8 cellular contexts compared by ENCODE assay signal in the genomic region with DNA sequence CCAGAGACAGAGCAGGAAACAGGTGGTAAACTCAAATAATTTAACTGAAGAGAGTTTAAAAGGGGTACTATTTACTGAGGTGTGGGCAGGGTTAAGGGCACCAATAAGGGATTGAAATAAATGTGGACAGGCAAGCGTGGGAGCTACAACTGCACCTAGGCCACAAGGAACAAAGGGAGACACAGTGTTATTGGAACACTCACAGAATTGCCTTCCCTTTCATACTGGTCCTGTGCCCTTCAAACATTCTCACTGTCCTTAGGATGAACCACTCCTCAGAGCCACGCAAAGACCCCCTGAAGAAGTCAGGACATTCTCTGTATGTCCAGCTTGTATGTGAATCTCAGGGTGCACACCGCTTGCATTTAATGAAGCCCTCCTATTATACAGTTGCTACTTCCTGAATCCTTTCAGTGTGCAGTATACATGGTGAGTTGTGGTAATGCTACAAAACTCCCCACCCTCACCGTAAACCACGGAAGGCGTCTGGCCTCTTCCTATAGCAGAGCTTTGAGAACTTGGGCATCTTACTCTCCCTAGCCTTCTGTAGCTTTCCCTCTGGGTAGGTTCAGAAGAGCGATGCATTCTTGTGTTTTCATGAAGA. TPM values are rescaled to one million over a fixed set of nuclear protein-coding genes. Genes with fewer than 3 reads are reported as not detected.
DNase-seq lines count a peak whose midpoint lies in the region; ATAC-seq lines count a peak whose summit lies in the region.

No MANE protein-coding gene starts in this region.

- intact Hi-C loops in posterior vena cava (cut with DNase I) = no loop called here

- H3K27ac Mint-ChIP-seq in natural killer cell treated with Interleukin-12 subunit alpha and Interleukin-12 subunit beta and Interleukin-15 and Interleukin-18, amount 100 ng/mL, for 72 hours = peak overlapping the region; percentile 97 to 100

- peaks cover 52 to 54% of the 10 kb centered on the region in 2 donors for H3K4me1 Mint-ChIP-seq in natural killer cell treated with Interleukin-12 subunit alpha and Interleukin-12 subunit beta and Interleukin-15 and Interleukin-18, amount 100 ng/mL, for 72 hours (ENCODE audit: low read depth in 2 of 2)

- ATAC-seq in HG03558 (IDR thresholded peaks at IDR 0.05; ENCODE audit: extremely low read depth, unreplicated experiment) = peak; percentile 95
- peak; percentile 90 to 94 for ATAC-seq in natural killer cell treated with Interleukin-12 subunit alpha and Interleukin-12 subunit beta and Interleukin-15 and Interleukin-18, amount 100 ng/mL, for 72 hours

- DNase-seq in activated gamma-delta T cell treated with Interleukin-2 at 50 U/mL for 16 hours (peak; percentile 65), activated gamma-delta T cell (lab: John Stamatoyannopoulos, UW) (no peak), posterior vena cava (ENCODE audit: low spot score) (no peak), NCI-H1105 treated with DMSO at 0.1 percent for 48 hours (lab: John Stamatoyannopoulos, UW) (no peak), COR-L47 (lab: John Stamatoyannopoulos, UW) (no peak)
- DNase-seq in activated CD8-positive, alpha-beta memory T cell treated with anti-CD3 and anti-CD28 coated beads, Interleukin-2, amount 50 U/mL, for 24 hours (ENCODE audit: extremely low read depth) = peak; percentile 39
- DNase-seq in natural killer cell treated with Interleukin-12 subunit alpha and Interleukin-12 subunit beta and Interleukin-15 and Interleukin-18, amount 100 ng/mL, for 72 hours (ENCODE audit: low spot score) = peak; percentile 88

- H3K4me3 Mint-ChIP-seq in natural killer cell treated with Interleukin-12 subunit alpha and Interleukin-12 subunit beta and Interleukin-15 and Interleukin-18, amount 100 ng/mL, for 72 hours = peak overlapping the region; percentile 93

- H3K27me3 Mint-ChIP-seq in natural killer cell treated with Interleukin-12 subunit alpha and Interleukin-12 subunit beta and Interleukin-15 and Interleukin-18, amount 100 ng/mL, for 72 hours = no peaks in the 10 kb centered on the region

- H3K9me3 Mint-ChIP-seq in natural killer cell treated with Interleukin-12 subunit alpha and Interleukin-12 subunit beta and Interleukin-15 and Interleukin-18, amount 100 ng/mL, for 72 hours = peaks cover under 1% of the 10 kb centered on the region

- H3K36me3 Mint-ChIP-seq in natural killer cell treated with Interleukin-12 subunit alpha and Interleukin-12 subunit beta and Interleukin-15 and Interleukin-18, amount 100 ng/mL, for 72 hours = no peaks in the 10 kb centered on the region

RNA-seq across cellular contexts. Expression of a gene that starts 9.6 kb away (rescaled TPM):
- 10 to 100 TPM; 39.6 to 53.1 TPM for total RNA-seq in natural killer cell treated with Interleukin-12 subunit alpha and Interleukin-12 subunit beta and Interleukin-15 and Interleukin-18, amount 100 ng/mL, for 72 hours
- total RNA-seq in posterior vena cava = 10 to 100 TPM; 38.4 to 45.3 TPM

RNA-seq across cellular contexts. Expression of a gene that starts 33.8 kb away (rescaled TPM):
- 100 to 1,000 TPM in 1 of 2 donors, 10 to 100 TPM in 1; 90.2 to 130 TPM for total RNA-seq in natural killer cell treated with Interleukin-12 subunit alpha and Interleukin-12 subunit beta and Interleukin-15 and Interleukin-18, amount 100 ng/mL, for 72 hours
- total RNA-seq in posterior vena cava = 10 to 100 TPM; 38.3 to 40.0 TPM

Comparison
In these comparisons a context has a peak if more than half of its experiments do, and no peak if none do; other contexts are left out.
1. DNase-seq: peak in activated gamma-delta T cell treated with Interleukin-2 at 50 U/mL for 16 hours (single experiment), activated CD8-positive, alpha-beta memory T cell treated with anti-CD3 and anti-CD28 coated beads, Interleukin-2, amount 50 U/mL, for 24 hours (single experiment) and natural killer cell treated with Interleukin-12 subunit alpha and Interleukin-12 subunit beta and Interleukin-15 and Interleukin-18, amount 100 ng/mL, for 72 hours (single experiment); none in activated gamma-delta T cell (single experiment), posterior vena cava (single experiment), NCI-H1105 treated with DMSO at 0.1 percent for 48 hours (single experiment) and COR-L47 (single experiment).